In the genomic region with DNA sequence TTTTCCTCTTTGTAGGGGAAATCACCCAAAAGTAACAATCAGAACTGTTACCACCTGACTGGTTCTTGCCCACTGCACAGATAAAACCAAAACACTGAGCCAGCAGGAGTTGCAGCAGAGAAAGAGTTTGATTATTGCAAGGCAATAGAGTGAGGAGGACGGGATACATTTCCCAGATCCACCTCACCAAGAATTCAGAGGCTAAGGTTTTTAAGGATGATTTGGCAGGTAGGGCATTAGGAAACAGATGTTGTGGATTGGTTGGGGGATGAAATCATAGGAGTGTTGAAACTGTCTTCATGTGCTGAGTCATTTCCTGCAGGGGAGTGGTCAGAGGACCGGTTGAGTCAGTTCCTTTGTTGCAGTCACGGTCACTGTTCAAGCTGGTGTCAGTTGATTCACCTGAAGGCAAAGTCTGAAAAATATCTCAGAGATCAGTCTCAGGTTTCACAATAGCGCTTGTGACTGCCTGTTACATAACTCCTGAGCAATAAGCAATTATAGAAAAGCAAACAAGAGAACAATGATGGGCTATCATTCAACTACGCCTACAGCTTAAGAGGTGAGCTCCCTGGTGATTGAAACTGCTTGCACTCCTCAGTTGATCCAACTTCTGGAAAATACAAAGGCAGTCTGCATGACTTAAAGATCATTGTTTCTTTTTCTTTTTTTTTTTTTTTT, we compare ENCODE assay signal across 8 cellular contexts. TPM values are rescaled to one million over a fixed set of nuclear protein-coding genes. Genes with fewer than 3 reads are reported as not detected.
DNase-seq lines count a peak whose midpoint lies in the region; ATAC-seq and TF ChIP-seq lines count a peak whose summit lies in the region.

No MANE protein-coding gene starts in this region.

- CTCF ChIA-PET in RWPE1 (lab: Yijun Ruan, JAX), result interaction anchor here (0.6 to 0.7 kb wide), 2 partner anchors 47 to 1860 kb away, joined by 3 read pairs; no protein-coding TSS in a partner anchor

- H3K36me3 ChIP-seq in GM06990 (ENCODE audit: control insufficient read depth, insufficient read depth, low read length) (no peaks in the 10 kb centered on the region), H7 (replicated peaks; ENCODE audit: control insufficient read depth, insufficient read depth, low read length) (no peaks in the 10 kb centered on the region), Karpas-422 (ENCODE audit: insufficient read depth, low read length) (no peaks in the 10 kb centered on the region)

- H3K9me3 ChIP-seq in Karpas-422 (ENCODE audit: low read length), result no peaks in the 10 kb centered on the region

- H3K9me2 ChIP-seq in Karpas-422 (replicated peaks; ENCODE audit: insufficient read depth, low read length), result no peaks in the 10 kb centered on the region

- no peaks in the 10 kb centered on the region for H4K20me1 ChIP-seq in Karpas-422 (ENCODE audit: insufficient read depth, low read depth, low read length)

- no peaks in the 10 kb centered on the region for H3K27me3 Mint-ChIP-seq in activated naive CD8-positive, alpha-beta T cell treated with anti-CD3 and anti-CD28 coated beads, Interleukin-2, amount 10 ng/mL, durations not matched to agents 7 days and 5 days

- H3K27me3 ChIP-seq in GM06990 (replicated peaks; ENCODE audit: control insufficient read depth, insufficient read depth, low read length) (no peaks in the 10 kb centered on the region), H7 (ENCODE audit: control insufficient read depth, insufficient read depth, low read length) (no peaks in the 10 kb centered on the region), Karpas-422 (ENCODE audit: low read length) (no peaks in the 10 kb centered on the region)

- peaks cover 18% of the 10 kb centered on the region for H3K4me1 ChIP-seq in Karpas-422 (ENCODE audit: low read length)

- H3K4me1 Mint-ChIP-seq in activated naive CD8-positive, alpha-beta T cell treated with anti-CD3 and anti-CD28 coated beads, Interleukin-2, amount 10 ng/mL, durations not matched to agents 7 days and 5 days, result peaks cover 28% of the 10 kb centered on the region

- H3K9me3 Mint-ChIP-seq in activated naive CD8-positive, alpha-beta T cell treated with anti-CD3 and anti-CD28 coated beads, Interleukin-2, amount 10 ng/mL, durations not matched to agents 7 days and 5 days, result peaks cover 12% of the 10 kb centered on the region

- TF ChIP-seq CTCF in GM06990 (IDR thresholded peaks at IDR 0.05; ENCODE audit: insufficient read depth, low read length, poor library complexity, severe bottlenecking) (no peak), RWPE1 (conservative IDR thresholded peaks at IDR 0.05; ENCODE audit: low read depth) (no peak)

- POLR2A ChIA-PET in RWPE1 (lab: Yijun Ruan, JAX; ENCODE audit: low non-redundant PET), result interaction anchor here (1.2 kb wide), 1 partner anchor 18 kb away, joined by 9 read pairs; no protein-coding TSS in a partner anchor
- POLR2A ChIA-PET in activated naive CD8-positive, alpha-beta T cell treated with anti-CD3 and anti-CD28 coated beads, Interleukin-2, amount 10 ng/mL, durations not matched to agents 7 days and 5 days (lab: Charles Lee), result interaction anchor here (0.7 kb wide), 1 partner anchor 34 kb away, joined by 5 read pairs; no protein-coding TSS in a partner anchor

- DNase-seq in GM06990 (ENCODE audit: extremely low read depth, insufficient read length) (peak; percentile 85), H7 (peak; percentile 59), Karpas-422 (peak; percentile 67), RWPE1 (ENCODE audit: low spot score) (peak; percentile 95), iPS-NIHi7 (ENCODE audit: extremely low spot score) (peak; percentile 72), mesenteric fat pad (ENCODE audit: low spot score) (no peak)
- no peak for DNase-seq in activated naive CD8-positive, alpha-beta T cell treated with anti-CD3 and anti-CD28 coated beads, Interleukin-2, amount 10 ng/mL, durations not matched to agents 7 days and 5 days
- DNase-seq in stimulated activated CD4-positive, alpha-beta T cell treated with anti-CD3 and anti-CD28 coated beads, Interleukin-4, amount 100 ng/mL, for 48 hours (ENCODE audit: low read depth in 2 of 2), result peak; percentile 34 to 58

- peak overlapping the region; percentile 53 for H3K27ac Mint-ChIP-seq in activated naive CD8-positive, alpha-beta T cell treated with anti-CD3 and anti-CD28 coated beads, Interleukin-2, amount 10 ng/mL, durations not matched to agents 7 days and 5 days

- H3K4me3 ChIP-seq in GM06990 (replicated peaks; ENCODE audit: low read depth, low read length) (peak overlapping the region; percentile 52), H7 (ENCODE audit: insufficient read depth, low read depth, low read length) (no peak overlapping the region), Karpas-422 (ENCODE audit: low read length) (no peak overlapping the region)

- H2AFZ ChIP-seq in Karpas-422 (ENCODE audit: low read length), result peak overlapping the region; percentile 72; the same call in 1 of the 2 replicates

- peaks cover 16% of the 10 kb centered on the region for H3K36me3 Mint-ChIP-seq in activated naive CD8-positive, alpha-beta T cell treated with anti-CD3 and anti-CD28 coated beads, Interleukin-2, amount 10 ng/mL, durations not matched to agents 7 days and 5 days

- H3K27ac ChIP-seq in Karpas-422 (ENCODE audit: low read length) (no peak overlapping the region), RWPE1 (peak overlapping the region; percentile 96)

- peak; percentile 90 for ATAC-seq in activated naive CD8-positive, alpha-beta T cell treated with anti-CD3 and anti-CD28 coated beads, Interleukin-2, amount 10 ng/mL, durations not matched to agents 7 days and 5 days (ENCODE audit: low read depth)

- H3K9ac ChIP-seq in Karpas-422 (ENCODE audit: low read length), result no peak overlapping the region

- no peaks in the 10 kb centered on the region for H3K79me2 ChIP-seq in Karpas-422 (ENCODE audit: low read length)

- peak overlapping the region; percentile 28 for H3K4me3 Mint-ChIP-seq in activated naive CD8-positive, alpha-beta T cell treated with anti-CD3 and anti-CD28 coated beads, Interleukin-2, amount 10 ng/mL, durations not matched to agents 7 days and 5 days

- peak overlapping the region; percentile 36 for H3K4me2 ChIP-seq in Karpas-422 (ENCODE audit: low read depth, low read length, poor library complexity, severe bottlenecking)

RNA-seq across cellular contexts. Expression of gene AMN1, which starts 20.3 kb away (rescaled TPM):
- total RNA-seq in H7 (2014; rRNA removed; shearing (Covaris generic)), result 19.2 and 23.4 TPM in 2 replicates
- 1.4 and 1.6 TPM in 2 replicates for total RNA-seq in Karpas-422 (2014; rRNA removed; shearing (Covaris generic); ENCODE audit: low replicate concordance)
- total RNA-seq in activated naive CD8-positive, alpha-beta T cell treated with anti-CD3 and anti-CD28 coated beads, Interleukin-2, amount 10 ng/mL, durations not matched to agents 7 days and 5 days, result 1 to 10 TPM; 5.9 to 7.3 TPM
- total RNA-seq in mesenteric fat pad, result 8.2 TPM

Comparison
In these comparisons a context has a peak if more than half of its experiments do, and no peak if none do; other contexts are left out.
1. DNase-seq: peak in GM06990 (single experiment), H7 (single experiment), Karpas-422 (single experiment), RWPE1 (single experiment), iPS-NIHi7 (single experiment) and stimulated activated CD4-positive, alpha-beta T cell treated with anti-CD3 and anti-CD28 coated beads, Interleukin-4, amount 100 ng/mL, for 48 hours (2 of 2); none in activated naive CD8-positive, alpha-beta T cell treated with anti-CD3 and anti-CD28 coated beads, Interleukin-2, amount 10 ng/mL, durations not matched to agents 7 days and 5 days (single experiment) and mesenteric fat pad (single experiment).